ENCODE assay signal across 8 cellular contexts in the genomic region with DNA sequence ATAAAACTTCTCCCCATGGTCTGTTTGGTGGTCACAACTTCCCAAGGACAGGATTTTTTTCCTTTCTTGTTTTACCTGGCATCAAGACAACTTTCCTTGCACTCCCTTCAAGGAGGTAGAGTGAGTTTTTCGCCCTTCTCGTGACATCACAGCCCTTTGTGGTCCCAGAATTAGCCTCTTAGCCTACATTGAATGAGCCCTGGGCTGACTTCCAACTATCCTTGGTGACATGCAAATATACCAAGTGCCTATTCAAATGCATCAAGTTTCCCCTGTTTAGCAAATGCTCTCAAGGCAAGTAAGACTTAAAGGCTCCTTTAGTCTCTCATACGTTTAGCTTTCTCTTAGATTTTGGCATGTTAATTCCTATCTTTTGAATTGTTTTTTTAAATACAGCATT. TPM values are rescaled to one million over a fixed set of nuclear protein-coding genes. Genes with fewer than 3 reads are reported as not detected.
DNase-seq lines count a peak whose midpoint lies in the region; ATAC-seq and TF ChIP-seq lines count a peak whose summit lies in the region.

No MANE protein-coding gene starts in this region.

- H2BK5ac ChIP-seq in neuronal stem cell (ENCODE audit: low read length), result no peak overlapping the region

- H3K4me2 ChIP-seq in DOHH2 (ENCODE audit: low read length) (peak overlapping the region; percentile 25; the same call in 1 of the 2 replicates), neuronal stem cell (ENCODE audit: insufficient read depth, low read length, poor library complexity, severe bottlenecking) (no peak overlapping the region)

- H3K27me3 ChIP-seq in DOHH2 (ENCODE audit: control insufficient read depth, low read length), result peaks cover 24% of the 10 kb centered on the region
- peaks cover 0 to 2% of the 10 kb centered on the region in 2 donors for H3K27me3 ChIP-seq in right atrium auricular region
- H3K27me3 ChIP-seq in neuronal stem cell (ENCODE audit: control insufficient read depth in 3 of 3, insufficient read depth in 3 of 3, low read depth in 1 of 3, low read length in 3 of 3), result peaks cover under 1 to 25% (median 8%) of the 10 kb centered on the region in 3 experiments

- no peak overlapping the region for H3K18ac ChIP-seq in neuronal stem cell (ENCODE audit: low read length)

- no peak overlapping the region for H3K4me3 ChIP-seq in DOHH2 (ENCODE audit: low read length)
- H3K4me3 ChIP-seq in right atrium auricular region, result no peak overlapping the region
- no peak overlapping the region for H3K4me3 ChIP-seq in neuronal stem cell (ENCODE audit: low read length in 2 of 2)

- DNase-seq in iPS DF 19.7 (ENCODE audit: low read depth, low spot score) (peak; percentile 70), right atrium auricular region (ENCODE audit: low spot score) (no peak), ecto neural progenitor cell (ENCODE audit: low spot score) (no peak), neuronal stem cell (ENCODE audit: low spot score) (no peak)

- no peak overlapping the region for H4K8ac ChIP-seq in neuronal stem cell (ENCODE audit: low read depth, low read length)

- H3K79me1 ChIP-seq in neuronal stem cell (ENCODE audit: low read depth, low read length), result no peaks in the 10 kb centered on the region

- no peaks in the 10 kb centered on the region for H3K79me2 ChIP-seq in DOHH2 (ENCODE audit: control insufficient read depth, low read length)

- peak; percentile 69 for ATAC-seq in GM21515 (IDR thresholded peaks at IDR 0.05; ENCODE audit: unreplicated experiment)
- no peak for ATAC-seq in GM21526 (IDR thresholded peaks at IDR 0.05; ENCODE audit: low FRiP score, unreplicated experiment)

- H4K20me1 ChIP-seq in DOHH2 (ENCODE audit: control insufficient read depth, insufficient read depth, low read depth, low read length), result no peaks in the 10 kb centered on the region

- TF ChIP-seq EP300 in Ishikawa (IDR thresholded peaks at IDR 0.05; ENCODE audit: borderline replicate concordance), result no peak

- no peak overlapping the region for H2AK5ac ChIP-seq in neuronal stem cell (ENCODE audit: low read depth, low read length)

- H3K36me3 ChIP-seq in DOHH2 (ENCODE audit: control insufficient read depth, low read length), result no peaks in the 10 kb centered on the region
- H3K36me3 ChIP-seq in right atrium auricular region, result no peaks in the 10 kb centered on the region
- no peaks in the 10 kb centered on the region for H3K36me3 ChIP-seq in neuronal stem cell (replicated peaks in 1 of 2; ENCODE audit: control insufficient read depth in 2 of 2, insufficient read depth in 2 of 2, low read length in 2 of 2)

- H3K27ac ChIP-seq in DOHH2 (ENCODE audit: low read depth, low read length) (no peak overlapping the region), right atrium auricular region (no peak overlapping the region), neuronal stem cell (replicated peaks; ENCODE audit: low read length) (no peak overlapping the region)

- H2BK12ac ChIP-seq in neuronal stem cell (ENCODE audit: low read length), result no peak overlapping the region

- no peak overlapping the region for H2BK15ac ChIP-seq in neuronal stem cell (ENCODE audit: low read length)

- H2AFZ ChIP-seq in neuronal stem cell (ENCODE audit: low read length), result no peak overlapping the region

- H4K91ac ChIP-seq in neuronal stem cell (ENCODE audit: low read depth, low read length, poor library complexity), result no peak overlapping the region

- no peak overlapping the region for H3K4ac ChIP-seq in neuronal stem cell (ENCODE audit: low read length)

- H3K4me1 ChIP-seq in DOHH2 (ENCODE audit: control insufficient read depth, low read length) (peaks cover 7% of the 10 kb centered on the region), right atrium auricular region (peaks cover 0 to 2% of the 10 kb centered on the region in 2 donors), neuronal stem cell (ENCODE audit: control insufficient read depth in 2 of 2, insufficient read depth in 1 of 2, low read depth in 1 of 2, low read length in 2 of 2) (no peaks in the 10 kb centered on the region)

- H3K14ac ChIP-seq in neuronal stem cell (ENCODE audit: low read length), result no peak overlapping the region

- H2BK120ac ChIP-seq in neuronal stem cell (ENCODE audit: low read depth, low read length), result no peak overlapping the region

- WGBS in neuronal stem cell (ENCODE audit: extremely low coverage in 2 of 2, insufficient read length in 2 of 2, insufficient replicate concordance in 1 of 2), 2 donors, result no CpG with 5 or more reads among the region's 3 CpGs

- TF ChIP-seq RAD21 in Ishikawa (IDR thresholded peaks at IDR 0.05; ENCODE audit: low read depth), result no peak

- TF ChIP-seq CTCF in DOHH2 (IDR thresholded peaks at IDR 0.05; ENCODE audit: low read depth, low read length, poor library complexity, severe bottlenecking) (no peak), right atrium auricular region (IDR thresholded peaks at IDR 0.05) (no peak)

- H3F3A ChIP-seq in DOHH2 (ENCODE audit: control insufficient read depth, insufficient read depth), result 0 out of 2 replicates have a peak, but pooled peaks cover 5% of the 10 kb centered on the region

- H3K23ac ChIP-seq in neuronal stem cell (ENCODE audit: low read depth, low read length, poor library complexity), result no peak overlapping the region

- H3K9me2 ChIP-seq in DOHH2 (replicated peaks; ENCODE audit: control insufficient read depth, low read length), result no peaks in the 10 kb centered on the region

- H3K9ac ChIP-seq in neuronal stem cell (ENCODE audit: low read depth, low read length, poor library complexity), result no peak overlapping the region

- no peaks in the 10 kb centered on the region for H3K9me3 ChIP-seq in DOHH2 (ENCODE audit: control insufficient read depth, insufficient read depth, low read length)
- H3K9me3 ChIP-seq in right atrium auricular region, result peaks cover 0 to 9% of the 10 kb centered on the region in 2 donors
- H3K9me3 ChIP-seq in neuronal stem cell (replicated peaks in 1 of 2; ENCODE audit: control insufficient read depth in 2 of 2, insufficient read depth in 1 of 2, low read depth in 1 of 2, low read length in 2 of 2), result no peaks in the 10 kb centered on the region

TF ChIP-seq in Ishikawa, 13 proteins besides CTCF, POLR2A, EP300 and RAD21:
- peak; percentile 48; the same call in 1 of the 2 replicates for TF ChIP-seq NFIC (IDR thresholded peaks at IDR 0.05)
- TF ChIP-seq FOXM1 (IDR thresholded peaks at IDR 0.05; ENCODE audit: borderline replicate concordance, low read depth), result no peak

RNA-seq across cellular contexts. Expression of gene TC2N, which starts 36.6 kb away (rescaled TPM):
- 10 to 100 TPM in 1 of 2 donors, 1 to 10 TPM in 1; 3.9 to 12.5 TPM for total RNA-seq in right atrium auricular region
- polyA plus RNA-seq in neuronal stem cell (2013, experiment 1 of 2), result 0.81 TPM
- 0.82 TPM for polyA plus RNA-seq in neuronal stem cell (2013, experiment 2 of 2)
